Comparison of ENCODE assay signal across 23 cellular contexts in the genomic region with DNA sequence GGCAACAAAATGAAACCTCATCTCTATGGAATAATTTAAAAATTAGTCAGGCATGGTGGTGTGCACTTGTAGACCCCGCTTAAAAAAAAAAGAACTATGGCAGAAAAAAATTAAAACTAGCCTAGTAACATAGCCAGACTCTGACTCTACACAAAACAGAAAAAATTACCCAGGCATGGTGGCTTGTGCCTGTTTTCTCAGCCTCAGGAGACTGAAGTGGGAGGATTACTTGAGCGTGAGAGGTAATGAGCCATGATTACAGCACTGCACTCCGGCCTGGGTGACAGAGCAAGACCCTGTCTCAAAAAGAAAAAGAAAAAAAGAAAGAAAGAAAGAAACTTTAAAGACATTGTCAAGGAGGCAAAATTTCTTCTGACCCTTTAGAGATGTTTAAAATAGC.
"Had no signal": no experiment of that assay in that cellular context is flagged by ENCODE, and none has a peak within 500 bp of the region (broad histone marks: within the 10 kb centered on the region; RNA-seq: fewer than 3 reads in every experiment).

No MANE protein-coding gene starts in this region.

- H3K4me1 ChIP-seq: breast epithelium, esophagus squamous epithelium, pancreas, psoas muscle, right atrium auricular region, tibial nerve had no signal

- H3K4me3 ChIP-seq: breast epithelium, esophagus squamous epithelium, pancreas, psoas muscle, right atrium auricular region, smooth muscle cell, tibial nerve had no signal

- H3K27me3 Mint-ChIP-seq: activated CD4-positive, alpha-beta T cell treated with anti-CD3 and anti-CD28 coated beads for 36 hours had no signal

- H3K4me1 Mint-ChIP-seq: activated CD4-positive, alpha-beta T cell treated with anti-CD3 and anti-CD28 coated beads for 36 hours; naive B cell had no signal

- H3K4me3 Mint-ChIP-seq: activated CD4-positive, alpha-beta T cell treated with anti-CD3 and anti-CD28 coated beads for 36 hours; activated T-cell treated with anti-CD3 and anti-CD28 coated beads, Interleukin-2, amount 50 U/mL, for 72 hours; naive B cell; T-helper 2 cell treated with Interferon-gamma antibody and Interleukin-4, amounts not matched to agents 5 μg/mL and 100 μg/mL, for 36 hours had no signal

- H3K4me2 ChIP-seq: smooth muscle cell had no signal

- H3K36me3 Mint-ChIP-seq: naive B cell had no signal

- H3K36me3 ChIP-seq: breast epithelium, esophagus squamous epithelium, pancreas, right atrium auricular region had no signal

- ATAC-seq: activated CD4-positive, alpha-beta T cell treated with anti-CD3 and anti-CD28 coated beads for 36 hours; activated naive CD4-positive, alpha-beta T cell treated with anti-CD3 and anti-CD28 coated beads, Interleukin-2, amount 50 U/mL, for 72 hours; activated T-cell treated with anti-CD3 and anti-CD28 coated beads, Interleukin-2, amount 50 U/mL, for 72 hours; left cardiac atrium; pancreas; psoas muscle had no signal

- H3K27me3 ChIP-seq: breast epithelium, esophagus squamous epithelium, pancreas, right atrium auricular region, tibial nerve had no signal

- H3K27ac Mint-ChIP-seq: activated CD4-positive, alpha-beta T cell treated with anti-CD3 and anti-CD28 coated beads for 36 hours; activated naive CD4-positive, alpha-beta T cell treated with anti-CD3 and anti-CD28 coated beads, Interleukin-2, amount 50 U/mL, for 72 hours; activated T-cell treated with anti-CD3 and anti-CD28 coated beads, Interleukin-2, amount 50 U/mL, for 72 hours; naive B cell; T-helper 2 cell treated with Interferon-gamma antibody and Interleukin-4, amounts not matched to agents 5 μg/mL and 100 μg/mL, for 36 hours had no signal

- H3K9me3 Mint-ChIP-seq: T-helper 2 cell treated with Interferon-gamma antibody and Interleukin-4, amounts not matched to agents 5 μg/mL and 100 μg/mL, for 36 hours had no signal

- H3K9me3 ChIP-seq: breast epithelium, esophagus squamous epithelium, pancreas, psoas muscle, right atrium auricular region, tibial nerve had no signal

- DNase-seq: activated CD4-positive, alpha-beta T cell treated with anti-CD3 and anti-CD28 coated beads for 36 hours; activated CD4-positive, alpha-beta T cell treated with anti-CD3 and anti-CD28 coated beads, Interleukin-2, amount 50 U/mL, for 4 hours; activated CD4-positive, CD25-positive, alpha-beta regulatory T cell; activated naive CD4-positive, alpha-beta T cell; activated T-cell treated with anti-CD3 and anti-CD28 coated beads for 4 hours; activated T-cell treated with anti-CD3 and anti-CD28 coated beads, Interleukin-2, amount 50 U/mL, for 72 hours; central memory CD4-positive, alpha-beta T cell; esophagus squamous epithelium; foreskin melanocyte; left cardiac atrium; mammary epithelial cell; naive B cell; pancreas; psoas muscle; stimulated activated CD4-positive, alpha-beta T cell treated with anti-CD3 and anti-CD28 coated beads, Interleukin-2, amount 100 ng/mL, for 24 hours; stimulated activated naive CD4-positive, alpha-beta T cell; T-helper 1 cell had no signal

- H3K27ac ChIP-seq: breast epithelium, esophagus squamous epithelium, pancreas, psoas muscle, right atrium auricular region, tibial nerve had no signal

- FAIRE-seq: pancreas had no signal
